ENCODE assay signal across 2 cellular contexts in the genomic region with DNA sequence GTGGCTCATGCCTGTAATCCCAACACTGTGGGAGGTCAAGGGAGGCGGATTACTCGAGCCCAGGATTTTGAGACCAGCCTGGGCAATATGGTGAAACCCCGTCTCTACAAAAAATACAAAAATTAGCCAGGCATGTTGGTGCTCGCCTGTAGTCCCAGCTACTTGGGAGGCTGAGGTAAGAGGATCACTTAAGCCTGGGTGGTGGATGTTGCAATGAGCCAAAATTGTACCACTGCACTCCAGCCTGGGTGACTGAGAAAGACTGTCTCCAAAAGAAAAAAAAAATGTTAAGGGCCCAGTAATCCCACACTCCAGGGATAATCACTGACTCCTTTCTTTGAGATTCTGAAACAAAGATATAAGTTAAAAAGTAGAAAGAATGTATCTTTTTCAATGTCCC.
TF ChIP-seq lines count a peak whose summit lies in the region.

No MANE protein-coding gene starts in this region.

TF ChIP-seq in SK-N-SH treated with all-trans-retinoic acid at 6 μM for 48 hours, 23 proteins besides CTCF, POLR2A, EP300 and RAD21 (continued from another document):
- TF ChIP-seq, protein P1, sequence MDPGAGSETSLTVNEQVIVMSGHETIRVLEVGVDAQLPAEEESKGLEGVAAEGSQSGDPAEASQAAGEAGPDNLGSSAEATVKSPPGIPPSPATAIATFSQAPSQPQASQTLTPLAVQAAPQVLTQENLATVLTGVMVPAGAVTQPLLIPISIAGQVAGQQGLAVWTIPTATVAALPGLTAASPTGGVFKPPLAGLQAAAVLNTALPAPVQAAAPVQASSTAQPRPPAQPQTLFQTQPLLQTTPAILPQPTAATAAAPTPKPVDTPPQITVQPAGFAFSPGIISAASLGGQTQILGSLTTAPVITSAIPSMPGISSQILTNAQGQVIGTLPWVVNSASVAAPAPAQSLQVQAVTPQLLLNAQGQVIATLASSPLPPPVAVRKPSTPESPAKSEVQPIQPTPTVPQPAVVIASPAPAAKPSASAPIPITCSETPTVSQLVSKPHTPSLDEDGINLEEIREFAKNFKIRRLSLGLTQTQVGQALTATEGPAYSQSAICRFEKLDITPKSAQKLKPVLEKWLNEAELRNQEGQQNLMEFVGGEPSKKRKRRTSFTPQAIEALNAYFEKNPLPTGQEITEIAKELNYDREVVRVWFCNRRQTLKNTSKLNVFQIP (CRISPR knock-in tag; IDR thresholded peaks at IDR 0.05; ENCODE audit: borderline replicate concordance, low read depth): no peak
- no peak for TF ChIP-seq ZFP3 (CRISPR knock-in tag; IDR thresholded peaks at IDR 0.05)
- TF ChIP-seq, protein P2, sequence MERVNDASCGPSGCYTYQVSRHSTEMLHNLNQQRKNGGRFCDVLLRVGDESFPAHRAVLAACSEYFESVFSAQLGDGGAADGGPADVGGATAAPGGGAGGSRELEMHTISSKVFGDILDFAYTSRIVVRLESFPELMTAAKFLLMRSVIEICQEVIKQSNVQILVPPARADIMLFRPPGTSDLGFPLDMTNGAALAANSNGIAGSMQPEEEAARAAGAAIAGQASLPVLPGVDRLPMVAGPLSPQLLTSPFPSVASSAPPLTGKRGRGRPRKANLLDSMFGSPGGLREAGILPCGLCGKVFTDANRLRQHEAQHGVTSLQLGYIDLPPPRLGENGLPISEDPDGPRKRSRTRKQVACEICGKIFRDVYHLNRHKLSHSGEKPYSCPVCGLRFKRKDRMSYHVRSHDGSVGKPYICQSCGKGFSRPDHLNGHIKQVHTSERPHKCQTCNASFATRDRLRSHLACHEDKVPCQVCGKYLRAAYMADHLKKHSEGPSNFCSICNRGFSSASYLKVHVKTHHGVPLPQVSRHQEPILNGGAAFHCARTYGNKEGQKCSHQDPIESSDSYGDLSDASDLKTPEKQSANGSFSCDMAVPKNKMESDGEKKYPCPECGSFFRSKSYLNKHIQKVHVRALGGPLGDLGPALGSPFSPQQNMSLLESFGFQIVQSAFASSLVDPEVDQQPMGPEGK (CRISPR knock-in tag; IDR thresholded peaks at IDR 0.05; ENCODE audit: borderline replicate concordance): no peak
- no peak for TF ChIP-seq ZNF70 (CRISPR knock-in tag; IDR thresholded peaks at IDR 0.05)
- no peak for TF ChIP-seq OSR1 (CRISPR knock-in tag; IDR thresholded peaks at IDR 0.05)
- TF ChIP-seq, protein P3, sequence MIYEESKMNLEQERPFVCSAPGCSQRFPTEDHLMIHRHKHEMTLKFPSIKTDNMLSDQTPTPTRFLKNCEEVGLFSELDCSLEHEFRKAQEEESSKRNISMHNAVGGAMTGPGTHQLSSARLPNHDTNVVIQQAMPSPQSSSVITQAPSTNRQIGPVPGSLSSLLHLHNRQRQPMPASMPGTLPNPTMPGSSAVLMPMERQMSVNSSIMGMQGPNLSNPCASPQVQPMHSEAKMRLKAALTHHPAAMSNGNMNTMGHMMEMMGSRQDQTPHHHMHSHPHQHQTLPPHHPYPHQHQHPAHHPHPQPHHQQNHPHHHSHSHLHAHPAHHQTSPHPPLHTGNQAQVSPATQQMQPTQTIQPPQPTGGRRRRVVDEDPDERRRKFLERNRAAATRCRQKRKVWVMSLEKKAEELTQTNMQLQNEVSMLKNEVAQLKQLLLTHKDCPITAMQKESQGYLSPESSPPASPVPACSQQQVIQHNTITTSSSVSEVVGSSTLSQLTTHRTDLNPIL (CRISPR knock-in tag; IDR thresholded peaks at IDR 0.05; ENCODE audit: low read depth): no peak

TF ChIP-seq in SK-N-SH, 30 proteins besides CTCF, POLR2A, EP300 and RAD21 (continued from another document):
- TF ChIP-seq, protein P4, sequence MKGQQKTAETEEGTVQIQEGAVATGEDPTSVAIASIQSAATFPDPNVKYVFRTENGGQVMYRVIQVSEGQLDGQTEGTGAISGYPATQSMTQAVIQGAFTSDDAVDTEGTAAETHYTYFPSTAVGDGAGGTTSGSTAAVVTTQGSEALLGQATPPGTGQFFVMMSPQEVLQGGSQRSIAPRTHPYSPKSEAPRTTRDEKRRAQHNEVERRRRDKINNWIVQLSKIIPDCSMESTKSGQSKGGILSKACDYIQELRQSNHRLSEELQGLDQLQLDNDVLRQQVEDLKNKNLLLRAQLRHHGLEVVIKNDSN (IDR thresholded peaks at IDR 0.05; ENCODE audit: borderline replicate concordance, low read depth): no peak
- no peak for TF ChIP-seq TAF1 (IDR thresholded peaks at IDR 0.05; ENCODE audit: borderline replicate concordance, low read depth, low read length)
TF ChIP-seq in SK-N-SH: peak in this region for 0.
